Comparison of ENCODE assay signal across 13 cellular contexts in the genomic region with DNA sequence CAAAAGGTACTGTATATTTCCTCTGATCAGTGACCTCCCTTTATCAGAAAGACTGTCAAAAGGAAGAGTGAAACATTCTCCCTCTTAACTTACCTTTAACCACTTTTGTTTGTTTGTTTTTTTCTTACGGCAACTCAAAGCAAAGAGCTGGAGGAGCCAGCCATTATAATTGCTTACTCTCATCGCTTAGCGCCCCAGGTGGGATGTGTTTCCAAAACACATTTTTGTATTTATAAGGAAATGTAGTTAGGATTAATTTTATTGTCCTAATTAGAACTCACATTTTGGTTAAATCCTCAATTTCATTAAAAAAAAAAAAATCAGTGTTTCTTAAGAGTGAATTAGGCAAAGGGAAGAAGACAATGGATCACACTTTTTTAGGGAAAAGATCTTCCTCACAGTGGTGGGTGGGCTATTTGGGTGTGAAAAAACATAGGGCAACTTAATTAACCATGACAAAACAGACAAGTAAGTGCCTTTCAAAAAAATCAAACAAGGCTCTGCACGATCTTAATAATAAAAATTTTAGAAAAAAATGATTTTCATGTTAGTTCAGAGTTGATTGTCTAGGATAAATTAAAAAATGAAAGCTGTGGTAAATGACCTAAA. TPM values are rescaled to one million over a fixed set of nuclear protein-coding genes. Genes with fewer than 3 reads are reported as not detected.
A peak's percentile ranks its signal among the peaks of the same experiment; 100 is the strongest.
DNase-seq lines count a peak whose midpoint lies in the region; ATAC-seq, FAIRE-seq and TF ChIP-seq lines count a peak whose summit lies in the region.
"Had no signal": no experiment of that assay in that cellular context is flagged by ENCODE, and none has a peak within 500 bp of the region (broad histone marks: within the 10 kb centered on the region; RNA-seq: fewer than 3 reads in every experiment).

No MANE protein-coding gene starts in this region.

- H3K4me3 ChIP-seq in HUES48 (ENCODE audit: low read depth, low read length) (peak overlapping the region; percentile 49), right lobe of liver (no peak overlapping the region), subcutaneous abdominal adipose tissue (ENCODE audit: low read depth in 1 of 5, low read length in 5 of 5) (no peak overlapping the region), mammary epithelial cell (replicated peaks in 1 of 3; ENCODE audit: insufficient read depth in 1 of 3, low read depth in 2 of 3, low read length in 3 of 3) (no peak overlapping the region), osteoblast (ENCODE audit: insufficient read depth, low read length) (no peak overlapping the region)

- BruUV-seq in mammary epithelial cell (replicated peaks; lab: Mats Ljungman, UMichigan) = no TSS peak

- 76% methylated on average over 4 of the region's 4 CpGs for WGBS in right lobe of liver (ENCODE audit: insufficient coverage, low coverage, low lambda C conversion rate, missing lambda C conversion rate)
- 95% methylated on average over 4 of the region's 4 CpGs for WGBS in mammary epithelial cell (ENCODE audit: low coverage, missing lambda C conversion rate)

- H3K27me3 Mint-ChIP-seq in WTC11 (ENCODE audit: low read depth) = no peaks in the 10 kb centered on the region

- H3K79me2 ChIP-seq in mammary epithelial cell (ENCODE audit: insufficient read depth, low read length) = peaks cover 36% of the 10 kb centered on the region
- H3K79me2 ChIP-seq in osteoblast (ENCODE audit: insufficient read depth, low read length) = peaks cover 33% of the 10 kb centered on the region

- in situ Hi-C loops in mammary epithelial cell (cut with MboI; ENCODE audit: low sequenced_read_pairs in 2 of 2) = no loop called here

- H3K9me3 Mint-ChIP-seq in WTC11 = no peaks in the 10 kb centered on the region

- dilution Hi-C loops in mammary epithelial cell (cut with HindIII; ENCODE audit: low sequenced_read_pairs) = no loop called here

- POLR2A ChIA-PET in WTC11 (lab: Charles Lee) = interaction anchor here (2.1 kb wide), 1 partner anchor 167 kb away, joined by 5 read pairs; the partner anchor contains the start of gene LTV1

- DNase-seq in WTC11 (ENCODE audit: low spot score) = no peak
- DNase-seq in right lobe of liver = no peak
- DNase-seq in frontal cortex (ENCODE audit: low spot score in 2 of 2) = no peak
- no peak for DNase-seq in mammary epithelial cell
- no peak for DNase-seq in NOMO-1 treated with DMSO at 0.1 percent for 48 hours (lab: John Stamatoyannopoulos, UW; ENCODE audit: unreplicated experiment)
- DNase-seq in osteoblast (ENCODE audit: insufficient read length, low spot score, missing footprints) = no peak
- DNase-seq: DMS79, NCI-H2081, NCI-H748 treated with DMSO at 0.1 percent for 48 hours had no signal

- TF ChIP-seq CTCF in WTC11 (IDR thresholded peaks at IDR 0.05) = no peak
- TF ChIP-seq CTCF in right lobe of liver (IDR thresholded peaks at IDR 0.05) = no peak
- no peak for TF ChIP-seq CTCF in mammary epithelial cell (conservative IDR thresholded peaks at IDR 0.05 in 1 of 2, IDR thresholded peaks at IDR 0.05 in 1 of 2; ENCODE audit: extremely low read depth in 1 of 2, insufficient read depth in 1 of 2, low read depth in 1 of 2, low read length in 2 of 2)
- no peak for TF ChIP-seq CTCF in osteoblast (IDR thresholded peaks at IDR 0.05; ENCODE audit: extremely low read depth, low read depth, low read length)

- H3K4me2 ChIP-seq in mammary epithelial cell (ENCODE audit: insufficient read depth, low read depth, low read length) (no peak overlapping the region), osteoblast (ENCODE audit: insufficient read depth, low read length) (no peak overlapping the region)

- ATAC-seq in WTC11 = no peak
- ATAC-seq in right lobe of liver = no peak

- H4K20me1 ChIP-seq in mammary epithelial cell (ENCODE audit: insufficient read depth, low read length) = no peaks in the 10 kb centered on the region
- H4K20me1 ChIP-seq in osteoblast (ENCODE audit: insufficient read depth, low read length) = no peaks in the 10 kb centered on the region

- H3K9me3 ChIP-seq in HUES48 (ENCODE audit: control insufficient read depth, insufficient read depth, low read length) (no peaks in the 10 kb centered on the region), right lobe of liver (no peaks in the 10 kb centered on the region), subcutaneous abdominal adipose tissue (ENCODE audit: control insufficient read depth in 5 of 5, low read length in 5 of 5) (no peaks in the 10 kb centered on the region), mammary epithelial cell (replicated peaks; ENCODE audit: insufficient read depth, low read length) (no peaks in the 10 kb centered on the region), osteoblast (ENCODE audit: low read depth, low read length) (no peaks in the 10 kb centered on the region)
- H3K9me3 ChIP-seq: suprapubic skin had no signal

- peak overlapping the region; percentile 95 for H3K27ac Mint-ChIP-seq in WTC11

- H2AFZ ChIP-seq in mammary epithelial cell (ENCODE audit: low read depth, low read length) = no peak overlapping the region
- no peak overlapping the region for H2AFZ ChIP-seq in osteoblast (ENCODE audit: low read length)

- H3K9ac ChIP-seq in HUES48 (ENCODE audit: low read depth, low read length) = peak overlapping the region; percentile 23; the same call in 1 of the 2 replicates
- no peak overlapping the region for H3K9ac ChIP-seq in subcutaneous abdominal adipose tissue (ENCODE audit: low read length in 5 of 5)
- no peak overlapping the region for H3K9ac ChIP-seq in mammary epithelial cell (ENCODE audit: insufficient read depth, low read length)

- intact Hi-C loops in right lobe of liver (cut with DNase I) (loop anchor here in 1 of 2 donors (10.0 kb wide), 1 partner anchor 72 kb away; no protein-coding TSS in a partner anchor), mammary epithelial cell (cut with micrococcal nuclease) (loop anchor here (5.0 kb wide), 3 partner anchors 84 to 331 kb away; partner anchors contain the start of gene PLAGL1)

- H3K4me1 Mint-ChIP-seq in WTC11 = peaks cover 69% of the 10 kb centered on the region

- H3K4me3 Mint-ChIP-seq in WTC11 = peak overlapping the region; percentile 61

- H3K36me3 ChIP-seq in HUES48 (ENCODE audit: control insufficient read depth, insufficient read depth, low read length) (no peaks in the 10 kb centered on the region), right lobe of liver (no peaks in the 10 kb centered on the region), subcutaneous abdominal adipose tissue (ENCODE audit: control insufficient read depth in 5 of 5, insufficient read depth in 5 of 5, low read length in 5 of 5) (no peaks in the 10 kb centered on the region), mammary epithelial cell (ENCODE audit: insufficient read depth, low read length) (no peaks in the 10 kb centered on the region), osteoblast (ENCODE audit: insufficient read depth, low read length) (no peaks in the 10 kb centered on the region)
- H3K36me3 ChIP-seq: suprapubic skin had no signal

- CTCF ChIA-PET in WTC11 (lab: Charles Lee) (no interaction called here), mammary epithelial cell (lab: Charles Lee; ENCODE audit: low non-redundant PET) (no interaction called here)

- FAIRE-seq in frontal cortex (lab: Jason Lieb, UNC) = no peak
- FAIRE-seq: HTR-8/SVneo had no signal

- H3K4me1 ChIP-seq in HUES48 (ENCODE audit: control insufficient read depth, insufficient read depth, low read length) = peaks cover 69% of the 10 kb centered on the region
- H3K4me1 ChIP-seq in right lobe of liver = peaks cover 0 to 31% (median 0%) of the 10 kb centered on the region in 4 donors
- H3K4me1 ChIP-seq in subcutaneous abdominal adipose tissue (ENCODE audit: control insufficient read depth in 5 of 5, insufficient read depth in 5 of 5, low read length in 5 of 5) = peaks cover 0 to 53% (median 35%) of the 10 kb centered on the region in 5 donors
- peaks cover 38% of the 10 kb centered on the region for H3K4me1 ChIP-seq in mammary epithelial cell (ENCODE audit: insufficient read depth, low read length)
- H3K4me1 ChIP-seq in osteoblast (ENCODE audit: insufficient read depth, low read length) = peaks cover 34% of the 10 kb centered on the region

- H3K27me3 ChIP-seq in HUES48 (ENCODE audit: control insufficient read depth, insufficient read depth, low read length) (no peaks in the 10 kb centered on the region), right lobe of liver (no peaks in the 10 kb centered on the region), subcutaneous abdominal adipose tissue (ENCODE audit: control insufficient read depth in 5 of 5, insufficient read depth in 4 of 5, low read length in 5 of 5) (no peaks in the 10 kb centered on the region), mammary epithelial cell (ENCODE audit: insufficient read depth, low read length) (no peaks in the 10 kb centered on the region), osteoblast (ENCODE audit: insufficient read depth, low read length) (no peaks in the 10 kb centered on the region)
- H3K27me3 ChIP-seq: suprapubic skin had no signal

- no peaks in the 10 kb centered on the region for H3K36me3 Mint-ChIP-seq in WTC11

- H3K27ac ChIP-seq in HUES48 (ENCODE audit: low read depth, low read length) (peak overlapping the region; percentile 96), right lobe of liver (peak overlapping the region in 2 of 3 donors; percentile 31 to 89), subcutaneous abdominal adipose tissue (ENCODE audit: low read depth, low read length) (peak overlapping the region; percentile 42), mammary epithelial cell (ENCODE audit: insufficient read depth, low read depth, low read length) (no peak overlapping the region), osteoblast (ENCODE audit: low read depth, low read length) (no peak overlapping the region)

- no peak for TF ChIP-seq POLR2A in right lobe of liver (IDR thresholded peaks at IDR 0.05)

TF ChIP-seq in WTC11, 78 proteins besides CTCF, POLR2A, EP300 and RAD21 (continues in another document):
- TF ChIP-seq ZNF232 (CRISPR knock-in tag; IDR thresholded peaks at IDR 0.05) (no peak), CREB1 (CRISPR knock-in tag; IDR thresholded peaks at IDR 0.05) (no peak), ZNF317 (CRISPR knock-in tag; IDR thresholded peaks at IDR 0.05; ENCODE audit: borderline replicate concordance, low read depth) (no peak), ZNF416 (CRISPR knock-in tag; IDR thresholded peaks at IDR 0.05) (no peak), SOX15 (CRISPR knock-in tag; IDR thresholded peaks at IDR 0.05) (no peak), ELF4 (CRISPR knock-in tag; IDR thresholded peaks at IDR 0.05; ENCODE audit: low read depth) (no peak), NR3C1 (CRISPR knock-in tag; conservative IDR thresholded peaks at IDR 0.05; ENCODE audit: low read depth) (no peak)
- TF ChIP-seq, protein P1, sequence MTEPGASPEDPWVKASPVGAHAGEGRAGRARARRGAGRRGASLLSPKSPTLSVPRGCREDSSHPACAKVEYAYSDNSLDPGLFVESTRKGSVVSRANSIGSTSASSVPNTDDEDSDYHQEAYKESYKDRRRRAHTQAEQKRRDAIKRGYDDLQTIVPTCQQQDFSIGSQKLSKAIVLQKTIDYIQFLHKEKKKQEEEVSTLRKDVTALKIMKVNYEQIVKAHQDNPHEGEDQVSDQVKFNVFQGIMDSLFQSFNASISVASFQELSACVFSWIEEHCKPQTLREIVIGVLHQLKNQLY (CRISPR knock-in tag; IDR thresholded peaks at IDR 0.05) = no peak

RNA-seq across cellular contexts. Expression of gene PHACTR2, which starts 1.2 kb away (rescaled TPM):
- total RNA-seq in WTC11 (2021) = 72.6 to 90.5 TPM (median 80.2 TPM) in 3 replicates
- 10 to 100 TPM; 14.0 to 62.7 (median 20.9) TPM for total RNA-seq in right lobe of liver
- 15.1 TPM for total RNA-seq in frontal cortex
- total RNA-seq in mammary epithelial cell = 10 to 100 TPM; 24.3 to 32.1 TPM
- 15.0 TPM for polyA plus RNA-seq in mammary epithelial cell
- polyA minus RNA-seq in mammary epithelial cell = 17.5 TPM
- 71.7 and 76.9 TPM in 2 replicates for total RNA-seq in osteoblast

Comparison
In these comparisons a context has a peak if more than half of its experiments do, and no peak if none do; other contexts are left out.
1. H3K27ac ChIP-seq: peak in HUES48 (single experiment), right lobe of liver (2 of 3) and subcutaneous abdominal adipose tissue (single experiment); none in mammary epithelial cell (single experiment) and osteoblast (single experiment).